Comparison of ENCODE assay signal across 8 cellular contexts in the genomic region with DNA sequence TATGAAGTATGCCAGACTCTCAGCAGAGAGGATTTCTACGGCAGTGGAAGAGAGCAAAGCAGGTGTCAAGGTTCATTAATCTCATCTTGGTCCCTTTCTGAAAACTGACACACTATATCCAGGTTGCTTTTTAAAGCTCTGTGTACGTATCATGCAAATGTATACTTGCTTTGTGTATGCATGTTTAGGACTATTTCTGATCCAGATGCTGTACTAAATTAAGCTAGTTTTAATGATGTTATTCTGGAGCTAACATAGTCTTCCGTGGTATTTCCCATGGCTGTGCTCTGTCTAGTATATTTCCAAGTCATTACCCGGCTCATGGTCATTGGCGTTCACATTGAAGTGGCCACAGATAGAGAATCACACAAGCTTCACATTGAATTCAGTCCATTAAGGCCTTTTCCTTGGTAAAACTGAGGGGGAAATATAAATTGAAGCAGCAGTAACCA. TPM values are rescaled to one million over a fixed set of nuclear protein-coding genes. Genes with fewer than 3 reads are reported as not detected.
DNase-seq lines count a peak whose midpoint lies in the region; ATAC-seq and TF ChIP-seq lines count a peak whose summit lies in the region.

No MANE protein-coding gene starts in this region.

- no peak for DNase-seq in activated CD8-positive, alpha-beta T cell treated with anti-CD3 and anti-CD28 coated beads for 36 hours
- DNase-seq in effector CD4-positive, alpha-beta T cell, result no peak

- peak overlapping the region; percentile 97 for H3K27ac Mint-ChIP-seq in activated CD8-positive, alpha-beta T cell treated with anti-CD3 and anti-CD28 coated beads for 36 hours

- peak overlapping the region; percentile 40 for H3K4me3 Mint-ChIP-seq in activated CD8-positive, alpha-beta T cell treated with anti-CD3 and anti-CD28 coated beads for 36 hours

- H3K36me3 ChIP-seq in mucosa of rectum (ENCODE audit: control insufficient read depth in 2 of 2, insufficient read depth in 2 of 2, low read length in 2 of 2), result no peaks in the 10 kb centered on the region

- H3K36me3 Mint-ChIP-seq in activated CD8-positive, alpha-beta T cell treated with anti-CD3 and anti-CD28 coated beads for 36 hours (ENCODE audit: low read depth), result peaks cover 3% of the 10 kb centered on the region

- POLR2A ChIA-PET in activated CD8-positive, alpha-beta T cell treated with anti-CD3 and anti-CD28 coated beads for 36 hours (lab: Charles Lee), result interaction anchor here (0.6 to 10.4 kb wide), 21 partner anchors 9 to 310 kb away, joined by 3 to 102 read pairs (median 4); no protein-coding TSS in a partner anchor

- no peaks in the 10 kb centered on the region for H3K27me3 Mint-ChIP-seq in activated CD8-positive, alpha-beta T cell treated with anti-CD3 and anti-CD28 coated beads for 36 hours

- H3K9me3 ChIP-seq in mucosa of rectum (ENCODE audit: control insufficient read depth in 2 of 2, low read length in 2 of 2), result no peaks in the 10 kb centered on the region

- peaks cover 85% of the 10 kb centered on the region for H3K4me1 Mint-ChIP-seq in activated CD8-positive, alpha-beta T cell treated with anti-CD3 and anti-CD28 coated beads for 36 hours (ENCODE audit: low read depth)

- CTCF ChIA-PET in activated CD8-positive, alpha-beta T cell treated with anti-CD3 and anti-CD28 coated beads for 36 hours (lab: Charles Lee), result interaction anchor here (1.0 to 6.7 kb wide), 11 partner anchors 8 to 126 kb away, joined by 3 to 50 read pairs (median 6); no protein-coding TSS in a partner anchor

- ATAC-seq in GM18499 (IDR thresholded peaks at IDR 0.05; ENCODE audit: insufficient read depth, unreplicated experiment) (peak; percentile 2), HG02678 (IDR thresholded peaks at IDR 0.05; ENCODE audit: unreplicated experiment) (peak; percentile 19), GM19395 (IDR thresholded peaks at IDR 0.05; ENCODE audit: unreplicated experiment) (no peak), GM19463 (IDR thresholded peaks at IDR 0.05; ENCODE audit: unreplicated experiment) (no peak), GM18520 (IDR thresholded peaks at IDR 0.05; ENCODE audit: unreplicated experiment) (no peak)
- ATAC-seq in activated CD8-positive, alpha-beta T cell treated with anti-CD3 and anti-CD28 coated beads for 36 hours, result no peak

- H3K27ac ChIP-seq in mucosa of rectum (ENCODE audit: low read depth in 2 of 2, low read length in 2 of 2), result peak overlapping the region; percentile 84 to 87

- TF ChIP-seq CTCF in activated CD8-positive, alpha-beta T cell treated with anti-CD3 and anti-CD28 coated beads for 36 hours (IDR thresholded peaks at IDR 0.05), result no peak

- peak overlapping the region; percentile 24 to 51 for H3K4me3 ChIP-seq in mucosa of rectum (ENCODE audit: low read length in 2 of 2)

- peaks cover 2% of the 10 kb centered on the region for H3K9me3 Mint-ChIP-seq in activated CD8-positive, alpha-beta T cell treated with anti-CD3 and anti-CD28 coated beads for 36 hours

- peak overlapping the region; percentile 20 to 60 for H3K9ac ChIP-seq in mucosa of rectum (ENCODE audit: low read depth in 1 of 2, low read length in 2 of 2)

- peaks cover 38 to 45% of the 10 kb centered on the region in 2 donors for H3K4me1 ChIP-seq in mucosa of rectum (ENCODE audit: control insufficient read depth in 2 of 2, insufficient read depth in 2 of 2, low read length in 2 of 2)

- peaks cover 0 to 2% of the 10 kb centered on the region in 2 donors for H3K27me3 ChIP-seq in mucosa of rectum (ENCODE audit: control insufficient read depth in 2 of 2, insufficient read depth in 2 of 2, low read length in 2 of 2)

- intact Hi-C loops in activated CD8-positive, alpha-beta T cell treated with anti-CD3 and anti-CD28 coated beads for 36 hours (cut with micrococcal nuclease), result loop anchor here (2.0 to 5.0 kb wide), 3 partner anchors 37 to 123 kb away; no protein-coding TSS in a partner anchor

RNA-seq across cellular contexts. Expression of a gene that starts 59.1 kb away (rescaled TPM):
- total RNA-seq in activated CD8-positive, alpha-beta T cell treated with anti-CD3 and anti-CD28 coated beads for 36 hours, result 10 to 100 TPM; 44.9 to 45.1 TPM

Comparison
In these comparisons a context has a peak if more than half of its experiments do, and no peak if none do; other contexts are left out.
1. ATAC-seq: peak in GM18499 (single experiment) and HG02678 (single experiment); none in activated CD8-positive, alpha-beta T cell treated with anti-CD3 and anti-CD28 coated beads for 36 hours (single experiment), GM19395 (single experiment), GM19463 (single experiment) and GM18520 (single experiment).